Comparison of ENCODE assay signal across 8 cellular contexts in genomic region chr4:48681856-48682255, GRCh38.
DNase-seq lines count a peak whose midpoint lies in the region; ATAC-seq and TF ChIP-seq lines count a peak whose summit lies in the region.

No MANE protein-coding gene starts in this region.

- no peaks in the 10 kb centered on the region for H3K9me3 Mint-ChIP-seq in activated CD4-positive, alpha-beta memory T cell treated with anti-CD3 and anti-CD28 coated beads for 36 hours
- no peaks in the 10 kb centered on the region for H3K9me3 Mint-ChIP-seq in activated CD4-positive, alpha-beta memory T cell treated with anti-CD3 and anti-CD28 coated beads, Interleukin-2, amount 10 ng/mL, durations not matched to agents 7 days and 5 days
- H3K9me3 Mint-ChIP-seq in stimulated activated naive B cell treated with anti-CD40 and anti-IgM and Interleukin-4, amounts not matched to agents 10 μg/mL and 1 μg/mL and 100 μg/mL, for 72 hours, result peaks cover 0 to 2% of the 10 kb centered on the region in 2 donors

- H3K27ac Mint-ChIP-seq in activated CD4-positive, alpha-beta memory T cell treated with anti-CD3 and anti-CD28 coated beads for 36 hours, result peak overlapping the region; percentile 39
- H3K27ac Mint-ChIP-seq in activated CD4-positive, alpha-beta memory T cell treated with anti-CD3 and anti-CD28 coated beads, Interleukin-2, amount 10 ng/mL, durations not matched to agents 7 days and 5 days, result no peak overlapping the region
- H3K27ac Mint-ChIP-seq in stimulated activated naive B cell treated with anti-CD40 and anti-IgM and Interleukin-4, amounts not matched to agents 10 μg/mL and 1 μg/mL and 100 μg/mL, for 72 hours, result peak overlapping the region; percentile 83

- TF ChIP-seq CTCF in HFF-Myc (IDR thresholded peaks at IDR 0.05; ENCODE audit: low read depth, low read length, missing control alignments) (peak; percentile 21), OCI-LY1 (IDR thresholded peaks at IDR 0.05; ENCODE audit: low read length) (peak; percentile 38; the same call in 1 of the 2 replicates), epithelial cell of proximal tubule (conservative IDR thresholded peaks at IDR 0.05; ENCODE audit: low read depth, low read length) (peak; percentile 61)

- H3K27me3 ChIP-seq in OCI-LY1 (ENCODE audit: insufficient read depth, low read length), result no peaks in the 10 kb centered on the region

- POLR2A ChIA-PET in activated CD4-positive, alpha-beta memory T cell treated with anti-CD3 and anti-CD28 coated beads for 36 hours (lab: Charles Lee), result interaction anchor here (1.5 kb wide), 1 partner anchor 18 kb away, joined by 4 read pairs; no protein-coding TSS in a partner anchor
- POLR2A ChIA-PET in activated CD4-positive, alpha-beta memory T cell treated with anti-CD3 and anti-CD28 coated beads, Interleukin-2, amount 10 ng/mL, durations not matched to agents 7 days and 5 days (lab: Charles Lee), result interaction anchor here (0.7 to 1.5 kb wide), 2 partner anchors 97 to 99 kb away, joined by 3 to 4 read pairs; no protein-coding TSS in a partner anchor

- H3K4me1 Mint-ChIP-seq in activated CD4-positive, alpha-beta memory T cell treated with anti-CD3 and anti-CD28 coated beads for 36 hours (ENCODE audit: low read depth), result peaks cover 36% of the 10 kb centered on the region
- peaks cover 32% of the 10 kb centered on the region for H3K4me1 Mint-ChIP-seq in activated CD4-positive, alpha-beta memory T cell treated with anti-CD3 and anti-CD28 coated beads, Interleukin-2, amount 10 ng/mL, durations not matched to agents 7 days and 5 days
- peaks cover 21 to 30% of the 10 kb centered on the region in 2 donors for H3K4me1 Mint-ChIP-seq in stimulated activated naive B cell treated with anti-CD40 and anti-IgM and Interleukin-4, amounts not matched to agents 10 μg/mL and 1 μg/mL and 100 μg/mL, for 72 hours

- DNase-seq in activated CD4-positive, alpha-beta memory T cell treated with anti-CD3 and anti-CD28 coated beads for 36 hours, result no peak
- no peak for DNase-seq in activated CD4-positive, alpha-beta memory T cell treated with anti-CD3 and anti-CD28 coated beads, Interleukin-2, amount 10 ng/mL, durations not matched to agents 7 days and 5 days
- DNase-seq in HFF-Myc (ENCODE audit: extremely low read depth, low read depth) (no peak), epithelial cell of proximal tubule (ENCODE audit: low read depth) (no peak), sciatic nerve (ENCODE audit: low spot score) (no peak), SW480 (ENCODE audit: low spot score) (no peak)
- DNase-seq in stimulated activated naive B cell treated with anti-CD40 and anti-IgM and Interleukin-4, amounts not matched to agents 10 μg/mL and 1 μg/mL and 100 μg/mL, for 72 hours, result no peak

- H3K4me1 ChIP-seq in OCI-LY1 (ENCODE audit: insufficient read depth, low read length, severe bottlenecking), result peaks cover 25% of the 10 kb centered on the region

- H3K27me3 Mint-ChIP-seq in activated CD4-positive, alpha-beta memory T cell treated with anti-CD3 and anti-CD28 coated beads for 36 hours, result no peaks in the 10 kb centered on the region
- H3K27me3 Mint-ChIP-seq in activated CD4-positive, alpha-beta memory T cell treated with anti-CD3 and anti-CD28 coated beads, Interleukin-2, amount 10 ng/mL, durations not matched to agents 7 days and 5 days, result no peaks in the 10 kb centered on the region
- no peaks in the 10 kb centered on the region for H3K27me3 Mint-ChIP-seq in stimulated activated naive B cell treated with anti-CD40 and anti-IgM and Interleukin-4, amounts not matched to agents 10 μg/mL and 1 μg/mL and 100 μg/mL, for 72 hours

- intact Hi-C loops in activated CD4-positive, alpha-beta memory T cell treated with anti-CD3 and anti-CD28 coated beads for 36 hours (cut with micrococcal nuclease), result loop anchor here (1.0 to 5.0 kb wide), 9 partner anchors 18 to 280 kb away; partner anchors contain the start of gene FRYL
- intact Hi-C loops in sciatic nerve (cut with DNase I), result no loop called here

- peak; percentile 94 to 97 for ATAC-seq in stimulated activated naive B cell treated with anti-CD40 and anti-IgM and Interleukin-4, amounts not matched to agents 10 μg/mL and 1 μg/mL and 100 μg/mL, for 72 hours (replicated peaks)
- no peak for ATAC-seq in sciatic nerve

- H3K9me3 ChIP-seq in OCI-LY1 (ENCODE audit: low read length), result no peaks in the 10 kb centered on the region; the same call in 1 of the 2 replicates

- no peak overlapping the region for H3K4me3 Mint-ChIP-seq in activated CD4-positive, alpha-beta memory T cell treated with anti-CD3 and anti-CD28 coated beads for 36 hours
- H3K4me3 Mint-ChIP-seq in activated CD4-positive, alpha-beta memory T cell treated with anti-CD3 and anti-CD28 coated beads, Interleukin-2, amount 10 ng/mL, durations not matched to agents 7 days and 5 days, result no peak overlapping the region
- no peak overlapping the region for H3K4me3 Mint-ChIP-seq in stimulated activated naive B cell treated with anti-CD40 and anti-IgM and Interleukin-4, amounts not matched to agents 10 μg/mL and 1 μg/mL and 100 μg/mL, for 72 hours

- H3K4me3 ChIP-seq in HFF-Myc (replicated peaks; ENCODE audit: low read depth, low read length) (no peak overlapping the region), OCI-LY1 (ENCODE audit: low read depth, low read length, poor library complexity, severe bottlenecking) (no peak overlapping the region), epithelial cell of proximal tubule (ENCODE audit: low read depth, low read length) (no peak overlapping the region)

- H3K79me2 ChIP-seq in OCI-LY1 (ENCODE audit: insufficient read depth, low read length), result peaks cover 46% of the 10 kb centered on the region

- H3K4me2 ChIP-seq in OCI-LY1 (ENCODE audit: low read length), result no peak overlapping the region

- H3F3A ChIP-seq in OCI-LY1 (ENCODE audit: insufficient read depth, low read length), result no peaks in the 10 kb centered on the region

- H4K20me1 ChIP-seq in OCI-LY1 (ENCODE audit: insufficient read depth, low read length), result no peaks in the 10 kb centered on the region

- no peak overlapping the region for H2AFZ ChIP-seq in OCI-LY1 (ENCODE audit: low read length)

- H3K36me3 ChIP-seq in OCI-LY1 (ENCODE audit: insufficient read depth, low read length), result peaks cover 8% of the 10 kb centered on the region; the same call in 1 of the 2 replicates

- H3K36me3 Mint-ChIP-seq in activated CD4-positive, alpha-beta memory T cell treated with anti-CD3 and anti-CD28 coated beads for 36 hours, result peaks cover 9% of the 10 kb centered on the region
- H3K36me3 Mint-ChIP-seq in activated CD4-positive, alpha-beta memory T cell treated with anti-CD3 and anti-CD28 coated beads, Interleukin-2, amount 10 ng/mL, durations not matched to agents 7 days and 5 days (ENCODE audit: low read depth), result peaks cover 15% of the 10 kb centered on the region
- H3K36me3 Mint-ChIP-seq in stimulated activated naive B cell treated with anti-CD40 and anti-IgM and Interleukin-4, amounts not matched to agents 10 μg/mL and 1 μg/mL and 100 μg/mL, for 72 hours, result peaks cover 9 to 12% of the 10 kb centered on the region in 2 donors

- H3K9ac ChIP-seq in OCI-LY1 (ENCODE audit: low read length), result no peak overlapping the region

- CTCF ChIA-PET in activated CD4-positive, alpha-beta memory T cell treated with anti-CD3 and anti-CD28 coated beads for 36 hours (lab: Charles Lee), result interaction anchor here (1.0 to 3.9 kb wide), 4 partner anchors 17 to 106 kb away, joined by 3 to 42 read pairs (median 3); no protein-coding TSS in a partner anchor
- CTCF ChIA-PET in activated CD4-positive, alpha-beta memory T cell treated with anti-CD3 and anti-CD28 coated beads, Interleukin-2, amount 10 ng/mL, durations not matched to agents 7 days and 5 days (lab: Charles Lee), result interaction anchor here (0.7 to 2.5 kb wide), 4 partner anchors 14 to 103 kb away, joined by 3 to 21 read pairs (median 6); no protein-coding TSS in a partner anchor

- H3K27ac ChIP-seq in OCI-LY1 (ENCODE audit: low read depth, low read length, poor library complexity, severe bottlenecking), result no peak overlapping the region

- H3K9me2 ChIP-seq in OCI-LY1 (ENCODE audit: low read depth, low read length), result no peaks in the 10 kb centered on the region
